In the genomic region with DNA sequence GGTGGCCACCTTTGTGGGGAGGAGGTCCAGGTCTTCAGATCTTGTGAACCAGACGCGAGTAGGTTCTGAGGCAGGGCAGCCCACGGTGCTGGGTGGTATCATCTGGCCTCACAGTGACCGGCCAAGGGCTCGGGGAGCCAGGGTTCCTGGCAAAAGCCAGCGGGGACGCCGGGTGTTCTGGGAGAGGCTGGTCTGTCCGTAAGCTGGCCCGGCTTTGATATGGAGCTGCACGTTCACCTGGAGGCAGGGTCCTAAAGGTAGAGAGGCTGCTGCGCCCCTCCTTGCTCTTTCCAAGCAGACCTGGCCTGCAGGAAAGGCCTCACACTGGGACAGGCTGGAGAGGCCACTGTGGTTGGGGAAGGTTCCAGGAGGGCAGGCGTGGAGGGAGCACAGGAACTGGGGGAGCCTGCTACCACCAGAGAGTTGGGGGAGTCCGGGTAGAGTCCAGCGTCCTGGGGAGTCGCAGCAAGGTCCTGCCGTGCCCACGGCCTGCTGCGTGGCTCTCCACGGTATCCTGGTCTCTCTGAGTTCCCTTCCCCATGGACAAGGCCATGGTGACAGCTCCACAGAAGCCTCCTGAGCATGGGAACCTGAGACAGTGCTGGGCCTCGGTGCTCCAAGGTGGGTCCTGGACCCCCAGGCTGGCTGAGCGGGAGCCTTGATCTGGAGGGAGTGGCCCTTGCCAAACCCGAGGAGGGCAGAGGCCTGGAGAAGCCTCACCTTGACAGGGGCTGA, we compare ENCODE assay signal across 19 cellular contexts.
DNase-seq lines count a peak whose midpoint lies in the region; ATAC-seq, FAIRE-seq and TF ChIP-seq lines count a peak whose summit lies in the region.
"Had no signal": no experiment of that assay in that cellular context is flagged by ENCODE, and none has a peak within 500 bp of the region (broad histone marks: within the 10 kb centered on the region; RNA-seq: fewer than 3 reads in every experiment).

No MANE protein-coding gene starts in this region.

- CTCF ChIA-PET in activated CD4-positive, alpha-beta memory T cell treated with anti-CD3 and anti-CD28 coated beads, Interleukin-2, amount 10 ng/mL, durations not matched to agents 7 days and 5 days (lab: Charles Lee) = no interaction called here
- CTCF ChIA-PET in activated CD4-positive, alpha-beta memory T cell treated with anti-CD3 and anti-CD28 coated beads for 36 hours (lab: Charles Lee) = no interaction called here

- H3K4me1 Mint-ChIP-seq in activated CD4-positive, alpha-beta memory T cell treated with anti-CD3 and anti-CD28 coated beads, Interleukin-2, amount 10 ng/mL, durations not matched to agents 7 days and 5 days = no peaks in the 10 kb centered on the region
- H3K4me1 Mint-ChIP-seq in activated CD4-positive, alpha-beta memory T cell treated with anti-CD3 and anti-CD28 coated beads for 36 hours (ENCODE audit: low read depth) = peaks cover 2% of the 10 kb centered on the region
- H3K4me1 Mint-ChIP-seq in stimulated activated memory B cell treated with anti-CD40 and anti-IgM and Interleukin-4, amounts not matched to agents 10 μg/mL and 1 μg/mL and 100 μg/mL, for 72 hours = no peaks in the 10 kb centered on the region
- peaks cover 2% of the 10 kb centered on the region for H3K4me1 Mint-ChIP-seq in activated T-helper 2 cell treated with anti-CD3 and anti-CD28 coated beads, Interferon-gamma antibody, Interleukin-2, Interleukin-4, amounts not matched to agents 10 μg/mL and 5 μg/mL and 100 μg/mL, durations not matched to agents 14 hours and 24 hours and 36 hours (ENCODE audit: low read depth)
- H3K4me1 Mint-ChIP-seq: CD14-positive monocyte had no signal

- POLR2A ChIA-PET in activated CD4-positive, alpha-beta memory T cell treated with anti-CD3 and anti-CD28 coated beads, Interleukin-2, amount 10 ng/mL, durations not matched to agents 7 days and 5 days (lab: Charles Lee) = no interaction called here
- POLR2A ChIA-PET in activated CD4-positive, alpha-beta memory T cell treated with anti-CD3 and anti-CD28 coated beads for 36 hours (lab: Charles Lee) = no interaction called here

- ATAC-seq in stimulated activated memory B cell treated with anti-CD40 and anti-IgM and Interleukin-4, amounts not matched to agents 10 μg/mL and 1 μg/mL and 100 μg/mL, for 72 hours = peak; percentile 18
- ATAC-seq in aorta (ENCODE audit: low FRiP score) = peak; percentile 13
- ATAC-seq: CD8-positive, alpha-beta T cell had no signal

- H3K79me2 ChIP-seq in neural cell (replicated peaks; ENCODE audit: insufficient read depth, low read length) = no peaks in the 10 kb centered on the region

- H3K36me3 Mint-ChIP-seq in activated CD4-positive, alpha-beta memory T cell treated with anti-CD3 and anti-CD28 coated beads, Interleukin-2, amount 10 ng/mL, durations not matched to agents 7 days and 5 days (ENCODE audit: low read depth) = no peaks in the 10 kb centered on the region
- H3K36me3 Mint-ChIP-seq in activated CD4-positive, alpha-beta memory T cell treated with anti-CD3 and anti-CD28 coated beads for 36 hours = no peaks in the 10 kb centered on the region
- no peaks in the 10 kb centered on the region for H3K36me3 Mint-ChIP-seq in stimulated activated memory B cell treated with anti-CD40 and anti-IgM and Interleukin-4, amounts not matched to agents 10 μg/mL and 1 μg/mL and 100 μg/mL, for 72 hours
- no peaks in the 10 kb centered on the region for H3K36me3 Mint-ChIP-seq in activated T-helper 2 cell treated with anti-CD3 and anti-CD28 coated beads, Interferon-gamma antibody, Interleukin-2, Interleukin-4, amounts not matched to agents 10 μg/mL and 5 μg/mL and 100 μg/mL, durations not matched to agents 14 hours and 24 hours and 36 hours (ENCODE audit: low read depth)
- H3K36me3 Mint-ChIP-seq: CD14-positive monocyte; CD8-positive, alpha-beta T cell had no signal

- TF ChIP-seq EP300 in neural cell (conservative IDR thresholded peaks at IDR 0.05; ENCODE audit: poor library complexity, severe bottlenecking) = no peak

- no peak overlapping the region for H3K4me3 Mint-ChIP-seq in activated CD4-positive, alpha-beta memory T cell treated with anti-CD3 and anti-CD28 coated beads, Interleukin-2, amount 10 ng/mL, durations not matched to agents 7 days and 5 days
- H3K4me3 Mint-ChIP-seq in activated CD4-positive, alpha-beta memory T cell treated with anti-CD3 and anti-CD28 coated beads for 36 hours = no peak overlapping the region
- no peak overlapping the region for H3K4me3 Mint-ChIP-seq in stimulated activated memory B cell treated with anti-CD40 and anti-IgM and Interleukin-4, amounts not matched to agents 10 μg/mL and 1 μg/mL and 100 μg/mL, for 72 hours
- no peak overlapping the region for H3K4me3 Mint-ChIP-seq in activated T-helper 2 cell treated with anti-CD3 and anti-CD28 coated beads, Interferon-gamma antibody, Interleukin-2, Interleukin-4, amounts not matched to agents 10 μg/mL and 5 μg/mL and 100 μg/mL, durations not matched to agents 14 hours and 24 hours and 36 hours (ENCODE audit: low read depth)
- H3K4me3 Mint-ChIP-seq: CD14-positive monocyte; CD8-positive, alpha-beta T cell had no signal

- H3F3A ChIP-seq in neural cell (ENCODE audit: insufficient read depth, low read length, poor library complexity, severe bottlenecking) = peaks cover 9% of the 10 kb centered on the region

- no peaks in the 10 kb centered on the region for H3K4me1 ChIP-seq in aorta (ENCODE audit: control insufficient read depth in 1 of 2, insufficient read depth in 2 of 2, low read length in 2 of 2)
- H3K4me1 ChIP-seq: HAP-1 had no signal

- H3K27ac ChIP-seq in neural cell (ENCODE audit: low read length) (peak overlapping the region; percentile 32), aorta (ENCODE audit: low read depth in 1 of 2, low read length in 2 of 2) (no peak overlapping the region)
- H3K27ac ChIP-seq: 22Rv1, HL-60 had no signal

- no peaks in the 10 kb centered on the region for H3K9me3 Mint-ChIP-seq in activated CD4-positive, alpha-beta memory T cell treated with anti-CD3 and anti-CD28 coated beads, Interleukin-2, amount 10 ng/mL, durations not matched to agents 7 days and 5 days
- H3K9me3 Mint-ChIP-seq in activated CD4-positive, alpha-beta memory T cell treated with anti-CD3 and anti-CD28 coated beads for 36 hours = no peaks in the 10 kb centered on the region
- no peaks in the 10 kb centered on the region for H3K9me3 Mint-ChIP-seq in stimulated activated memory B cell treated with anti-CD40 and anti-IgM and Interleukin-4, amounts not matched to agents 10 μg/mL and 1 μg/mL and 100 μg/mL, for 72 hours
- no peaks in the 10 kb centered on the region for H3K9me3 Mint-ChIP-seq in activated T-helper 2 cell treated with anti-CD3 and anti-CD28 coated beads, Interferon-gamma antibody, Interleukin-2, Interleukin-4, amounts not matched to agents 10 μg/mL and 5 μg/mL and 100 μg/mL, durations not matched to agents 14 hours and 24 hours and 36 hours
- H3K9me3 Mint-ChIP-seq: CD14-positive monocyte; CD8-positive, alpha-beta T cell had no signal

- peak overlapping the region; percentile 10 for H3K4me3 ChIP-seq in neural cell (ENCODE audit: low read length)
- H3K4me3 ChIP-seq in aorta (ENCODE audit: low read length in 2 of 2) = no peak overlapping the region
- H3K4me3 ChIP-seq: HAP-1 had no signal

- intact Hi-C loops in activated CD4-positive, alpha-beta memory T cell treated with anti-CD3 and anti-CD28 coated beads for 36 hours (cut with micrococcal nuclease) = no loop called here
- intact Hi-C loops in aorta (cut with DNase I) = no loop called here
- intact Hi-C loops in activated T-helper 2 cell treated with anti-CD3 and anti-CD28 coated beads, Interferon-gamma antibody, Interleukin-2, Interleukin-4, amounts not matched to agents 10 μg/mL and 5 μg/mL and 100 μg/mL, durations not matched to agents 14 hours and 24 hours and 36 hours (cut with micrococcal nuclease) = no loop called here

- H3K9me2 ChIP-seq in neural cell (ENCODE audit: insufficient read depth, low read length) = no peaks in the 10 kb centered on the region

- no peak for TF ChIP-seq CTCF in neural cell (IDR thresholded peaks at IDR 0.05; ENCODE audit: poor library complexity, severe bottlenecking)

- no peak overlapping the region for H3K27ac Mint-ChIP-seq in activated CD4-positive, alpha-beta memory T cell treated with anti-CD3 and anti-CD28 coated beads, Interleukin-2, amount 10 ng/mL, durations not matched to agents 7 days and 5 days
- no peak overlapping the region for H3K27ac Mint-ChIP-seq in activated CD4-positive, alpha-beta memory T cell treated with anti-CD3 and anti-CD28 coated beads for 36 hours
- H3K27ac Mint-ChIP-seq in stimulated activated memory B cell treated with anti-CD40 and anti-IgM and Interleukin-4, amounts not matched to agents 10 μg/mL and 1 μg/mL and 100 μg/mL, for 72 hours = no peak overlapping the region
- no peak overlapping the region for H3K27ac Mint-ChIP-seq in activated T-helper 2 cell treated with anti-CD3 and anti-CD28 coated beads, Interferon-gamma antibody, Interleukin-2, Interleukin-4, amounts not matched to agents 10 μg/mL and 5 μg/mL and 100 μg/mL, durations not matched to agents 14 hours and 24 hours and 36 hours
- H3K27ac Mint-ChIP-seq: CD8-positive, alpha-beta T cell had no signal

- peak overlapping the region; percentile 7 for H3K9ac ChIP-seq in neural cell (ENCODE audit: low read length)

- TF ChIP-seq RAD21 in neural cell (conservative IDR thresholded peaks at IDR 0.05) = no peak

- H3K36me3 ChIP-seq in neural cell (ENCODE audit: insufficient read depth, low read length) = no peaks in the 10 kb centered on the region
- H3K36me3 ChIP-seq in aorta (ENCODE audit: control insufficient read depth in 1 of 2, insufficient read depth in 2 of 2, low read length in 1 of 2) = no peaks in the 10 kb centered on the region
- H3K36me3 ChIP-seq: HAP-1 had no signal

- no peaks in the 10 kb centered on the region for H3K27me3 Mint-ChIP-seq in activated CD4-positive, alpha-beta memory T cell treated with anti-CD3 and anti-CD28 coated beads, Interleukin-2, amount 10 ng/mL, durations not matched to agents 7 days and 5 days
- H3K27me3 Mint-ChIP-seq in activated CD4-positive, alpha-beta memory T cell treated with anti-CD3 and anti-CD28 coated beads for 36 hours = peaks cover 9% of the 10 kb centered on the region
- peaks cover 24% of the 10 kb centered on the region for H3K27me3 Mint-ChIP-seq in stimulated activated memory B cell treated with anti-CD40 and anti-IgM and Interleukin-4, amounts not matched to agents 10 μg/mL and 1 μg/mL and 100 μg/mL, for 72 hours
- no peaks in the 10 kb centered on the region for H3K27me3 Mint-ChIP-seq in activated T-helper 2 cell treated with anti-CD3 and anti-CD28 coated beads, Interferon-gamma antibody, Interleukin-2, Interleukin-4, amounts not matched to agents 10 μg/mL and 5 μg/mL and 100 μg/mL, durations not matched to agents 14 hours and 24 hours and 36 hours (ENCODE audit: low read depth)

- H3K9me3 ChIP-seq in neural cell (ENCODE audit: low read length) = no peaks in the 10 kb centered on the region
- H3K9me3 ChIP-seq in aorta (ENCODE audit: control insufficient read depth, low read length) = no peaks in the 10 kb centered on the region
- H3K9me3 ChIP-seq: HAP-1 had no signal

- no peaks in the 10 kb centered on the region for H4K20me1 ChIP-seq in neural cell (ENCODE audit: insufficient read depth)

- H2AFZ ChIP-seq in neural cell (ENCODE audit: low read depth, low read length) = no peak overlapping the region

- DNase-seq in activated CD4-positive, alpha-beta memory T cell treated with anti-CD3 and anti-CD28 coated beads, Interleukin-2, amount 10 ng/mL, durations not matched to agents 7 days and 5 days = peak; percentile 9
- DNase-seq in activated CD4-positive, alpha-beta memory T cell treated with anti-CD3 and anti-CD28 coated beads for 36 hours = no peak
- DNase-seq in aorta = no peak
- DNase-seq in activated T-helper 2 cell treated with anti-CD3 and anti-CD28 coated beads, Interferon-gamma antibody, Interleukin-2, Interleukin-4, amounts not matched to agents 10 μg/mL and 5 μg/mL and 100 μg/mL, durations not matched to agents 14 hours and 24 hours and 36 hours (ENCODE audit: low spot score) = no peak
- no peak for DNase-seq in HTR-8/SVneo (ENCODE audit: insufficient read length, low spot score)
- DNase-seq in iPS-NIHi11 (ENCODE audit: low spot score) = no peak
- DNase-seq: CD8-positive, alpha-beta T cell; COR-L47; DND-41; GDM1 had no signal

- no peak for FAIRE-seq in HTR-8/SVneo (lab: Jason Lieb, UNC)
- FAIRE-seq: GM12892, GM19239, H1 had no signal

- H3K4me2 ChIP-seq in neural cell (ENCODE audit: low read length) = no peak overlapping the region

- 89 to 95% methylated on average over 22 to 23 of the region's 23 CpGs for WGBS in aorta, 2 donors

- no peaks in the 10 kb centered on the region for H3K27me3 ChIP-seq in neural cell (ENCODE audit: insufficient read depth, low read depth, low read length)
- H3K27me3 ChIP-seq in aorta (ENCODE audit: control insufficient read depth in 1 of 2, insufficient read depth in 2 of 2, low read length in 1 of 2) = no peaks in the 10 kb centered on the region
